8 cellular contexts compared by ENCODE assay signal in the genomic region with DNA sequence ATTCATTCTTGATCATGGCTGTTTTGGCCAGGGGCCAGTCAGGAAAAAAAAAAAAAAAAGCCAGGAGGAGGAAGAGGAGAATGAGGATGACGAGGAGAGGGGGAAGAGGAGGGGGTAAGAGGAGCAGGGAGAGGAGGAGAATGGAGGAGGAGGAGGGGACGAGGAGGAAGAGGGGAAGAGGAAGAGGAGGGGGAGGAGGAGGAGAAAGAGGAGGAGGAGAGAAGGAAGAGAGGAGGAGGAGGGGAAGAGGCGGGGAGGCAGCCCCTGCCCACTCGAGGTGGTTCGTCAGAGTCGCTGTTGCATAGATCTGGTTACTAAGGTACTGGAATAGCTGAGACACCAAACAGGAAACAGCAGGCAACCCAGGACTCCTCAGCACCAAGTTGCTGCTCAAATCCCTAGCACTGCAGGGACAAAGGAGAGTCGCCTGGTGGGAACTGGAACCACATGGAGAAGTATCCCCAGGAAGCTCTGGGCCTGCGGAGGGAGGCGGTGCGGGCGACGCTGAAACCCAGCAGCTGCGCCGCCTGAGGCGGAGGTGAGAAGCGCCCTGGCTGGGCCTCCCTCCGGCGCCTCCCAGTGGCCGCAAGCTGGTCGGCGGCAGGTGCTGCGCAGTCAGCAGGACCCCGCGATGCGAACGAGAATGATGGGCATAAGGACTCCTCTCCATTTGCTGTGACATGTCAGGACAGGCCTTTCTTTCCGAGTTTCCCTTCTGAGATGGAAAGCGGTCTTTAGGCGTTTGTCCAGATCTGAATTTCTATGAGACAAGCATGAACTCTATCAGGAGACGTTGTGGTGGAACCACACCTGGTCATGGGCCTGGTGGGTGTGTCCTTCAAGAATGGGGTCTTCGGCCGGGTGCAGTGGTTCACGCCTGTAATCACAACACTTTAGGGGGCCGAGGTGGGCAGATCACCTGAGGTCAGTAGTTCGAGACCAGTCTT. TPM values are rescaled to one million over a fixed set of nuclear protein-coding genes. Genes with fewer than 3 reads are reported as not detected.
DNase-seq lines count a peak whose midpoint lies in the region; ATAC-seq, FAIRE-seq and TF ChIP-seq lines count a peak whose summit lies in the region.

No MANE protein-coding gene starts in this region.

- H3K27me3 ChIP-seq in HUES6 (ENCODE audit: control insufficient read depth, insufficient read depth, low read length): no peaks in the 10 kb centered on the region
- peaks cover 19% of the 10 kb centered on the region for H3K27me3 ChIP-seq in neutrophil
- no peaks in the 10 kb centered on the region for H3K27me3 ChIP-seq in stomach smooth muscle (ENCODE audit: control insufficient read depth in 1 of 2, insufficient read depth in 2 of 2, low read length in 2 of 2)

- DNase-seq in AG09319 (ENCODE audit: extremely low read depth, low read depth) (peak; percentile 55), SHP77 (lab: John Stamatoyannopoulos, UW) (peak; percentile 68 to 77), frontal cortex (ENCODE audit: low spot score in 2 of 2) (peak; percentile 53 to 74)
- peak; percentile 28 to 77 (median 50) for DNase-seq in activated naive CD4-positive, alpha-beta T cell (lab: John Stamatoyannopoulos, UW)

- no peak overlapping the region for H3K27ac ChIP-seq in HUES6 (ENCODE audit: low read depth, low read length)
- H3K27ac ChIP-seq in neutrophil: no peak overlapping the region
- peak overlapping the region; percentile 46 for H3K27ac ChIP-seq in stomach smooth muscle (ENCODE audit: low read length)

- no peaks in the 10 kb centered on the region for H3K9me3 ChIP-seq in HUES6 (ENCODE audit: control insufficient read depth, insufficient read depth, low read depth, low read length)
- no peaks in the 10 kb centered on the region for H3K9me3 ChIP-seq in neutrophil
- no peaks in the 10 kb centered on the region for H3K9me3 ChIP-seq in stomach smooth muscle (ENCODE audit: control insufficient read depth in 2 of 2, low read length in 2 of 2)

- FAIRE-seq in frontal cortex (lab: Jason Lieb, UNC): no peak

- peak; percentile 99 for TF ChIP-seq CTCF in AG09319 (IDR thresholded peaks at IDR 0.05; ENCODE audit: low read depth, low read length)
- peak; percentile 15 for TF ChIP-seq CTCF in neutrophil (IDR thresholded peaks at IDR 0.05)

- peaks cover 28% of the 10 kb centered on the region for H3K4me1 ChIP-seq in HUES6 (ENCODE audit: control insufficient read depth, insufficient read depth, low read length)
- H3K4me1 ChIP-seq in neutrophil (ENCODE audit: control insufficient read depth in 1 of 2, insufficient read depth in 1 of 2, low read depth in 1 of 2, low read length in 1 of 2): peaks cover 6 to 8% of the 10 kb centered on the region in 2 experiments
- H3K4me1 ChIP-seq in stomach smooth muscle (ENCODE audit: control insufficient read depth, insufficient read depth, low read length): peaks cover 8% of the 10 kb centered on the region

- H3K4me3 ChIP-seq in HUES6 (ENCODE audit: low read depth, low read length) (peak overlapping the region; percentile 34), neutrophil (ENCODE audit: low read depth in 1 of 2, low read length in 1 of 2) (peak overlapping the region in 1 of 2 experiments; percentile 28), stomach smooth muscle (ENCODE audit: low read length in 2 of 2) (peak overlapping the region; percentile 33 to 74)

- H3K9ac ChIP-seq in HUES6 (ENCODE audit: low read length) (peak overlapping the region; percentile 8), stomach smooth muscle (ENCODE audit: low read length in 2 of 2) (peak overlapping the region; percentile 31 to 68)

- no peaks in the 10 kb centered on the region for H3K36me3 ChIP-seq in HUES6 (ENCODE audit: control insufficient read depth, insufficient read depth, low read length)
- no peaks in the 10 kb centered on the region for H3K36me3 ChIP-seq in neutrophil
- no peaks in the 10 kb centered on the region for H3K36me3 ChIP-seq in stomach smooth muscle (ENCODE audit: control insufficient read depth in 2 of 2, insufficient read depth in 2 of 2, low read length in 2 of 2)

- ATAC-seq in GM19324 (IDR thresholded peaks at IDR 0.05; ENCODE audit: low FRiP score, unreplicated experiment): peak; percentile 75

RNA-seq across cellular contexts. Expression of a gene that starts 17.5 kb away (rescaled TPM):
- not detected for total RNA-seq in frontal cortex
